In genomic region chr15:101275018-101275417, GRCh38 we compare ENCODE assay signal across 14 cellular contexts. TPM values are rescaled to one million over a fixed set of nuclear protein-coding genes. Genes with fewer than 3 reads are reported as not detected.
DNase-seq lines count a peak whose midpoint lies in the region; ATAC-seq lines count a peak whose summit lies in the region.
"Had no signal": no experiment of that assay in that cellular context is flagged by ENCODE, and none has a peak within 500 bp of the region (broad histone marks: within the 10 kb centered on the region; RNA-seq: fewer than 3 reads in every experiment).

No MANE protein-coding gene starts in this region.

- ATAC-seq in GM21526 (IDR thresholded peaks at IDR 0.05; ENCODE audit: low FRiP score, unreplicated experiment) (peak; percentile 25), HG03565 (IDR thresholded peaks at IDR 0.05; ENCODE audit: unreplicated experiment) (peak; percentile 35), HG03135 (IDR thresholded peaks at IDR 0.05; ENCODE audit: unreplicated experiment) (no peak)
- no peak for ATAC-seq in naive thymus-derived CD8-positive, alpha-beta T cell
- ATAC-seq: heart left ventricle had no signal

- H3K9me3 Mint-ChIP-seq in activated CD4-positive, alpha-beta T cell treated with anti-CD3 and anti-CD28 coated beads, Interleukin-2, amount 10 ng/mL, durations not matched to agents 7 days and 5 days = no peaks in the 10 kb centered on the region
- H3K9me3 Mint-ChIP-seq in naive thymus-derived CD8-positive, alpha-beta T cell = no peaks in the 10 kb centered on the region

- DNase-seq in activated CD4-positive, alpha-beta T cell treated with anti-CD3 and anti-CD28 coated beads, Interleukin-2, amount 10 ng/mL, durations not matched to agents 7 days and 5 days = no peak
- DNase-seq in activated CD4-positive, alpha-beta T cell treated with anti-CD3 and anti-CD28 coated beads, Interleukin-2, amount 50 U/mL, for 1 hour = no peak
- DNase-seq in naive thymus-derived CD8-positive, alpha-beta T cell = no peak
- DNase-seq in AG08395 (ENCODE audit: low spot score) = no peak
- no peak for DNase-seq in GM03348 (ENCODE audit: low spot score)
- DNase-seq: DMS53; effector CD4-positive, alpha-beta T cell; heart left ventricle; mesendoderm; NCI-H446; WERI-Rb-1 had no signal

- CTCF ChIA-PET in activated CD4-positive, alpha-beta T cell treated with anti-CD3 and anti-CD28 coated beads, Interleukin-2, amount 10 ng/mL, durations not matched to agents 7 days and 5 days (lab: Charles Lee) = interaction anchor here (1.2 to 3.1 kb wide), 5 partner anchors 11 to 268 kb away, joined by 3 to 14 read pairs (median 3); partner anchors contain the start of gene SNRPA1

- POLR2A ChIA-PET in activated CD4-positive, alpha-beta T cell treated with anti-CD3 and anti-CD28 coated beads, Interleukin-2, amount 10 ng/mL, durations not matched to agents 7 days and 5 days (lab: Charles Lee) = interaction anchor here (0.5 kb wide), 1 partner anchor 174 kb away, joined by 3 read pairs; no protein-coding TSS in a partner anchor
- POLR2A ChIA-PET in naive thymus-derived CD8-positive, alpha-beta T cell (lab: Charles Lee) = no interaction called here

- peak overlapping the region; percentile 69 for H3K27ac Mint-ChIP-seq in activated CD4-positive, alpha-beta T cell treated with anti-CD3 and anti-CD28 coated beads, Interleukin-2, amount 10 ng/mL, durations not matched to agents 7 days and 5 days
- H3K27ac Mint-ChIP-seq in naive thymus-derived CD8-positive, alpha-beta T cell = peak overlapping the region in 6 of 10 donors; percentile 0 to 73 (median 12)

- H3K4me3 Mint-ChIP-seq in activated CD4-positive, alpha-beta T cell treated with anti-CD3 and anti-CD28 coated beads, Interleukin-2, amount 10 ng/mL, durations not matched to agents 7 days and 5 days = peak overlapping the region; percentile 91
- H3K4me3 Mint-ChIP-seq in naive thymus-derived CD8-positive, alpha-beta T cell = peak overlapping the region in 2 of 10 donors; percentile 25 to 52

- H3K27me3 Mint-ChIP-seq in activated CD4-positive, alpha-beta T cell treated with anti-CD3 and anti-CD28 coated beads, Interleukin-2, amount 10 ng/mL, durations not matched to agents 7 days and 5 days = no peaks in the 10 kb centered on the region
- H3K27me3 Mint-ChIP-seq in naive thymus-derived CD8-positive, alpha-beta T cell = no peaks in the 10 kb centered on the region

- peaks cover 48% of the 10 kb centered on the region for H3K36me3 Mint-ChIP-seq in activated CD4-positive, alpha-beta T cell treated with anti-CD3 and anti-CD28 coated beads, Interleukin-2, amount 10 ng/mL, durations not matched to agents 7 days and 5 days (ENCODE audit: low read depth)
- peaks cover 8 to 47% (median 18%) of the 10 kb centered on the region in 3 donors for H3K36me3 Mint-ChIP-seq in naive thymus-derived CD8-positive, alpha-beta T cell

- H3K4me1 Mint-ChIP-seq in activated CD4-positive, alpha-beta T cell treated with anti-CD3 and anti-CD28 coated beads, Interleukin-2, amount 10 ng/mL, durations not matched to agents 7 days and 5 days = peaks cover 29% of the 10 kb centered on the region
- H3K4me1 Mint-ChIP-seq in naive thymus-derived CD8-positive, alpha-beta T cell = peaks cover 5 to 27% (median 20%) of the 10 kb centered on the region in 4 donors

RNA-seq across cellular contexts. Expression of gene SELENOS, which starts 2.3 kb away (rescaled TPM):
- 10 to 100 TPM; 29.1 to 29.7 TPM for total RNA-seq in activated CD4-positive, alpha-beta T cell treated with anti-CD3 and anti-CD28 coated beads, Interleukin-2, amount 10 ng/mL, durations not matched to agents 7 days and 5 days
- total RNA-seq in naive thymus-derived CD8-positive, alpha-beta T cell = 10 to 100 TPM; 26.7 to 30.6 TPM
- polyA plus RNA-seq in naive thymus-derived CD8-positive, alpha-beta T cell = 10 to 100 TPM; 38.8 to 64.4 (median 39.8) TPM

RNA-seq across cellular contexts. Expression of gene SNRPA1, which starts 20.0 kb away (rescaled TPM):
- 100 to 1,000 TPM in 1 of 2 experiments, 10 to 100 TPM in 1; 92.8 to 109 TPM for total RNA-seq in activated CD4-positive, alpha-beta T cell treated with anti-CD3 and anti-CD28 coated beads, Interleukin-2, amount 10 ng/mL, durations not matched to agents 7 days and 5 days
- total RNA-seq in naive thymus-derived CD8-positive, alpha-beta T cell = 100 to 1,000 TPM; 125 to 136 TPM
- polyA plus RNA-seq in naive thymus-derived CD8-positive, alpha-beta T cell = 10 to 100 TPM; 52.5 to 68.1 (median 58.1) TPM

RNA-seq across cellular contexts. Expression of gene CHSY1, which starts 23.2 kb away (rescaled TPM):
- 10 to 100 TPM; 32.5 to 39.6 TPM for total RNA-seq in activated CD4-positive, alpha-beta T cell treated with anti-CD3 and anti-CD28 coated beads, Interleukin-2, amount 10 ng/mL, durations not matched to agents 7 days and 5 days
- total RNA-seq in naive thymus-derived CD8-positive, alpha-beta T cell = 10 to 100 TPM; 12.6 to 12.9 TPM
- 1 to 10 TPM in 2 of 3 donors, under 1 TPM in 1; 0.96 to 1.7 (median 1.6) TPM for polyA plus RNA-seq in naive thymus-derived CD8-positive, alpha-beta T cell

Comparison
In these comparisons a context has a peak if more than half of its experiments do, and no peak if none do; other contexts are left out.
1. ATAC-seq: peak in GM21526 (single experiment) and HG03565 (single experiment); none in naive thymus-derived CD8-positive, alpha-beta T cell (0 of 2) and HG03135 (single experiment).